ENCODE assay signal across 8 cellular contexts in genomic region chr6:43768983-43769525, GRCh38. TPM values are rescaled to one million over a fixed set of nuclear protein-coding genes. Genes with fewer than 3 reads are reported as not detected.
DNase-seq lines count a peak whose midpoint lies in the region; ATAC-seq and TF ChIP-seq lines count a peak whose summit lies in the region.

No MANE protein-coding gene starts in this region.

- peak overlapping the region; percentile 77 to 92 (median 89) for H3K4me3 Mint-ChIP-seq in T-cell

- H3K9me3 ChIP-seq in gastrocnemius medialis = no peaks in the 10 kb centered on the region

- H3K27me3 ChIP-seq in gastrocnemius medialis = no peaks in the 10 kb centered on the region

- TF ChIP-seq CTCF in gastrocnemius medialis (IDR thresholded peaks at IDR 0.05 in 4 of 5, conservative IDR thresholded peaks at IDR 0.05 in 1 of 5) = no peak

- no peak for ATAC-seq in T-cell (replicated peaks in 1 of 4)
- no peak for ATAC-seq in gastrocnemius medialis
- ATAC-seq in GM18511 (IDR thresholded peaks at IDR 0.05; ENCODE audit: unreplicated experiment) = no peak
- ATAC-seq in activated CD4-positive, CD25-positive, alpha-beta regulatory T cell treated with anti-CD3 and anti-CD28 coated beads, Interleukin-2, amount 50 U/mL, for 24 hours = no peak
- ATAC-seq in HG03095 (IDR thresholded peaks at IDR 0.05; ENCODE audit: unreplicated experiment) = no peak
- no peak for ATAC-seq in HG02981 (IDR thresholded peaks at IDR 0.05; ENCODE audit: unreplicated experiment)

- H3K36me3 ChIP-seq in gastrocnemius medialis = no peaks in the 10 kb centered on the region

- intact Hi-C loops in cardiac septum (cut with DNase I) = loop anchor here (1.0 to 5.0 kb wide), 5 partner anchors 47 to 310 kb away; no protein-coding TSS in a partner anchor
- intact Hi-C loops in gastrocnemius medialis (cut with DNase I; ENCODE audit: low total_unique reads) = loop anchor here (1.0 to 2.0 kb wide), 4 partner anchors 48 to 309 kb away; no protein-coding TSS in a partner anchor

- POLR2A ChIA-PET in T-cell (lab: Charles Lee) = interaction anchor here in 1 of 2 donors (0.6 kb wide), 1 partner anchor 16 kb away, joined by 3 read pairs; no protein-coding TSS in a partner anchor

- CTCF ChIA-PET in T-cell (lab: Charles Lee) = interaction anchor here (0.6 to 4.4 kb wide), 17 partner anchors 14 to 451 kb away, joined by 3 to 27 read pairs (median 4); no protein-coding TSS in a partner anchor

- no peaks in the 10 kb centered on the region for H3K9me3 Mint-ChIP-seq in T-cell

- peak; percentile 57 for DNase-seq in GM04503 (ENCODE audit: low read depth)
- peak in 1 of 34 experiments; percentile 11 for DNase-seq in T-cell
- peak; percentile 76 for DNase-seq in cardiac septum (ENCODE audit: low spot score)
- DNase-seq in gastrocnemius medialis = peak in 1 of 2 donors; percentile 49

- in situ Hi-C loops in gastrocnemius medialis (cut with MboI; ENCODE audit: low sequenced_read_pairs in 4 of 4) = loop anchor here (5.0 to 10.0 kb wide), 3 partner anchors 104 to 308 kb away; no protein-coding TSS in a partner anchor

- H3K27ac Mint-ChIP-seq in T-cell = peak overlapping the region in 1 of 2 donors; percentile 9

- peaks cover 4 to 13% of the 10 kb centered on the region in 2 donors for H3K4me1 ChIP-seq in gastrocnemius medialis

- peaks cover 5 to 17% (median 13%) of the 10 kb centered on the region in 3 donors for H3K4me1 Mint-ChIP-seq in T-cell

- no peak for TF ChIP-seq POLR2A in gastrocnemius medialis (IDR thresholded peaks at IDR 0.05)

- H3K27me3 Mint-ChIP-seq in T-cell = peaks cover 12 to 22% of the 10 kb centered on the region in 2 donors

- peak overlapping the region in 1 of 4 donors; percentile 91 for H3K4me3 ChIP-seq in gastrocnemius medialis

- peak overlapping the region; percentile 94 to 100 (median 98) for H3K27ac ChIP-seq in gastrocnemius medialis

- H3K36me3 Mint-ChIP-seq in T-cell = no peaks in the 10 kb centered on the region

RNA-seq across cellular contexts. Expression of gene VEGFA, which starts 1.0 kb away (rescaled TPM):
- 1 to 10 TPM; 1.1 to 8.9 (median 6.4) TPM for total RNA-seq in T-cell
- 233 TPM for total RNA-seq in cardiac septum
- 100 to 1,000 TPM in 3 of 4 donors, 10 to 100 TPM in 1; 66.4 to 195 (median 149) TPM for total RNA-seq in gastrocnemius medialis

Comparison
In these comparisons a context has a peak if more than half of its experiments do, and no peak if none do; other contexts are left out.
1. RNA of gene VEGFA, which starts 1.0 kb away (total RNA-seq): 233 TPM in cardiac septum (single experiment) and 66.4 to 195 TPM in gastrocnemius medialis; 1.1 to 8.9 TPM in T-cell; every median in the first group is over 4 times any median in the second.